Comparison of ENCODE assay signal across 13 cellular contexts in genomic region chr15:29938701-29939340, GRCh38.
A peak's percentile ranks its signal among the peaks of the same experiment; 100 is the strongest.
DNase-seq lines count a peak whose midpoint lies in the region; ATAC-seq and TF ChIP-seq lines count a peak whose summit lies in the region.
"Had no signal": no experiment of that assay in that cellular context is flagged by ENCODE, and none has a peak within 500 bp of the region (broad histone marks: within the 10 kb centered on the region; RNA-seq: fewer than 3 reads in every experiment).

No MANE protein-coding gene starts in this region.

- no peaks in the 10 kb centered on the region for H3K36me3 Mint-ChIP-seq in type B pancreatic cell
- H3K36me3 Mint-ChIP-seq: activated CD8-positive, alpha-beta memory T cell treated with anti-CD3 and anti-CD28 coated beads, Interleukin-2, amount 10 ng/mL, durations not matched to agents 7 days and 5 days; T-cell had no signal

- H3K4me3 Mint-ChIP-seq in type B pancreatic cell, result no peak overlapping the region
- H3K4me3 Mint-ChIP-seq: activated CD8-positive, alpha-beta memory T cell treated with anti-CD3 and anti-CD28 coated beads, Interleukin-2, amount 10 ng/mL, durations not matched to agents 7 days and 5 days; T-cell had no signal

- H3K36me3 ChIP-seq in SJCRH30 (no peaks in the 10 kb centered on the region), HAP-1 (replicated peaks) (no peaks in the 10 kb centered on the region)
- H3K36me3 ChIP-seq: pancreas had no signal

- no peak overlapping the region for H3K27ac ChIP-seq in SJCRH30
- H3K27ac ChIP-seq: pancreas had no signal

- in situ Hi-C loops in HAP-1 (cut with MboI; ENCODE audit: low sequenced_read_pairs), result no loop called here

- no peak overlapping the region for H3K4me3 ChIP-seq in SJCRH30
- no peak overlapping the region for H3K4me3 ChIP-seq in fibroblast of pulmonary artery (replicated peaks; ENCODE audit: low read depth, low read length)
- no peak overlapping the region for H3K4me3 ChIP-seq in HAP-1
- H3K4me3 ChIP-seq: pancreas had no signal

- H3K27me3 ChIP-seq in SJCRH30 (no peaks in the 10 kb centered on the region), HAP-1 (ENCODE audit: low read depth) (peaks cover 7% of the 10 kb centered on the region)
- H3K27me3 ChIP-seq: pancreas had no signal

- H3K4me1 ChIP-seq in SJCRH30, result peaks cover 9% of the 10 kb centered on the region
- no peaks in the 10 kb centered on the region for H3K4me1 ChIP-seq in HAP-1

- H3K9me3 Mint-ChIP-seq in type B pancreatic cell, result no peaks in the 10 kb centered on the region
- H3K9me3 Mint-ChIP-seq: T-cell had no signal

- DNase-seq in NCI-H524 (lab: John Stamatoyannopoulos, UW) (peak; percentile 7 to 44), NCI-H524 treated with DMSO at 0.1 percent for 48 hours (lab: John Stamatoyannopoulos, UW) (no peak), SJCRH30 (peak; percentile 28 to 42), fibroblast of pulmonary artery (ENCODE audit: low read depth) (no peak), type B pancreatic cell (ENCODE audit: extremely low spot score, unreplicated experiment) (no peak), HAP-1 (ENCODE audit: low spot score in 2 of 2) (no peak), SIG-M5 (lab: John Stamatoyannopoulos, UW) (no peak)
- DNase-seq: activated CD8-positive, alpha-beta memory T cell treated with anti-CD3 and anti-CD28 coated beads, Interleukin-2, amount 10 ng/mL, durations not matched to agents 7 days and 5 days; NCI-H446; pancreas; T-cell had no signal

- H3K27ac Mint-ChIP-seq in type B pancreatic cell, result no peak overlapping the region
- H3K27ac Mint-ChIP-seq: activated CD8-positive, alpha-beta memory T cell treated with anti-CD3 and anti-CD28 coated beads, Interleukin-2, amount 10 ng/mL, durations not matched to agents 7 days and 5 days; T-cell had no signal

- no peak for ATAC-seq in GM21576 (IDR thresholded peaks at IDR 0.05; ENCODE audit: unreplicated experiment)
- ATAC-seq: activated CD8-positive, alpha-beta memory T cell treated with anti-CD3 and anti-CD28 coated beads, Interleukin-2, amount 10 ng/mL, durations not matched to agents 7 days and 5 days; left colon; pancreas; T-cell had no signal

- no peaks in the 10 kb centered on the region for H3K9me3 ChIP-seq in SJCRH30 (replicated peaks)
- no peaks in the 10 kb centered on the region for H3K9me3 ChIP-seq in HAP-1
- H3K9me3 ChIP-seq: pancreas had no signal

- peaks cover 4% of the 10 kb centered on the region for H3K4me1 Mint-ChIP-seq in type B pancreatic cell (ENCODE audit: unreplicated experiment)
- H3K4me1 Mint-ChIP-seq: activated CD8-positive, alpha-beta memory T cell treated with anti-CD3 and anti-CD28 coated beads, Interleukin-2, amount 10 ng/mL, durations not matched to agents 7 days and 5 days; T-cell had no signal

- TF ChIP-seq CTCF in fibroblast of pulmonary artery (IDR thresholded peaks at IDR 0.05; ENCODE audit: low read length, missing control alignments) (peak; percentile 18), type B pancreatic cell (conservative IDR thresholded peaks at IDR 0.05) (peak; percentile 45)

- H3K27me3 Mint-ChIP-seq in type B pancreatic cell, result no peaks in the 10 kb centered on the region
- H3K27me3 Mint-ChIP-seq: activated CD8-positive, alpha-beta memory T cell treated with anti-CD3 and anti-CD28 coated beads, Interleukin-2, amount 10 ng/mL, durations not matched to agents 7 days and 5 days had no signal

Comparison
In these comparisons a context has a peak if more than half of its experiments do, and no peak if none do; other contexts are left out.
1. DNase-seq: peak in NCI-H524 (2 of 2) and SJCRH30 (2 of 2); none in NCI-H524 treated with DMSO at 0.1 percent for 48 hours (single experiment), fibroblast of pulmonary artery (single experiment), type B pancreatic cell (single experiment), HAP-1 (0 of 2) and SIG-M5 (single experiment).